ENCODE assay signal across 8 cellular contexts in genomic region chr6:158560787-158561246, GRCh38. TPM values are rescaled to one million over a fixed set of nuclear protein-coding genes. Genes with fewer than 3 reads are reported as not detected.
A peak's percentile ranks its signal among the peaks of the same experiment; 100 is the strongest.
DNase-seq lines count a peak whose midpoint lies in the region; ATAC-seq and TF ChIP-seq lines count a peak whose summit lies in the region.

No MANE protein-coding gene starts in this region.

- peak overlapping the region; percentile 61 for H3K4me3 ChIP-seq in CD8-positive, alpha-beta T cell (ENCODE audit: low read depth, low read length)
- H3K4me3 ChIP-seq in HL-60 (replicated peaks; ENCODE audit: insufficient read depth, low read length) = peak overlapping the region; percentile 73
- peak overlapping the region; percentile 95 for H3K4me3 ChIP-seq in right cardiac atrium (ENCODE audit: low read length)
- H3K4me3 ChIP-seq in skeletal muscle satellite cell (ENCODE audit: low read length) = peak overlapping the region; percentile 85

- intact Hi-C loops in CD8-positive, alpha-beta T cell (cut with DNase I, micrococcal nuclease) = loop anchor here (1.0 to 5.0 kb wide), 7 partner anchors 25 to 1289 kb away; partner anchors contain the start of genes GTF2H5 (in 2 of the 2), SERAC1 (in 2 of the 2) and SYTL3 (in 1 of the 2)
- intact Hi-C loops in right cardiac atrium (cut with DNase I) = no loop called here

- H3K27ac Mint-ChIP-seq in CD8-positive, alpha-beta T cell = peak overlapping the region; percentile 90

- CTCF ChIA-PET in CD8-positive, alpha-beta T cell (lab: Charles Lee) = no interaction called here

- WGBS in right cardiac atrium = 7% methylated on average over 21 of the region's 21 CpGs

- H3K4me3 Mint-ChIP-seq in CD8-positive, alpha-beta T cell = peak overlapping the region; percentile 92
- H3K4me3 Mint-ChIP-seq in activated T-cell treated with anti-CD3 and anti-CD28 coated beads, Interleukin-2, amount 50 U/mL, for 4 hours = peak overlapping the region; percentile 97

- peak overlapping the region; percentile 98 for H3K4me2 ChIP-seq in skeletal muscle satellite cell (ENCODE audit: low read length)

- ATAC-seq in CD8-positive, alpha-beta T cell = no peak
- ATAC-seq in activated T-cell treated with anti-CD3 and anti-CD28 coated beads, Interleukin-2, amount 50 U/mL, for 4 hours = no peak
- ATAC-seq in right cardiac atrium = peak; percentile 34 to 42
- no peak for ATAC-seq in HG02610 (IDR thresholded peaks at IDR 0.05; ENCODE audit: unreplicated experiment)
- ATAC-seq in HG03025 (IDR thresholded peaks at IDR 0.05; ENCODE audit: low FRiP score, unreplicated experiment) = no peak

- TF ChIP-seq CTCF in CD8-positive, alpha-beta T cell (IDR thresholded peaks at IDR 0.05) = no peak
- TF ChIP-seq CTCF in HL-60 (IDR thresholded peaks at IDR 0.05; ENCODE audit: insufficient read depth, low read length) = no peak

- peaks cover 2% of the 10 kb centered on the region for H3K36me3 Mint-ChIP-seq in CD8-positive, alpha-beta T cell
- H3K36me3 Mint-ChIP-seq in activated T-cell treated with anti-CD3 and anti-CD28 coated beads, Interleukin-2, amount 50 U/mL, for 4 hours (ENCODE audit: insufficient read depth) = peaks cover 3% of the 10 kb centered on the region

- no peaks in the 10 kb centered on the region for H3K36me3 ChIP-seq in CD8-positive, alpha-beta T cell (ENCODE audit: insufficient read depth, low read length)
- H3K36me3 ChIP-seq in skeletal muscle satellite cell (ENCODE audit: insufficient read depth, low read length) = no peaks in the 10 kb centered on the region

- no peak for DNase-seq in CD8-positive, alpha-beta T cell
- DNase-seq in HL-60 (ENCODE audit: low read depth in 1 of 2, low spot score in 1 of 2) = peak in 1 of 2 experiments; percentile 45
- no peak for DNase-seq in activated T-cell treated with anti-CD3 and anti-CD28 coated beads, Interleukin-2, amount 50 U/mL, for 4 hours
- no peak for DNase-seq in right cardiac atrium
- DNase-seq in NCI-H446 treated with DMSO at 0.1 percent for 48 hours (lab: John Stamatoyannopoulos, UW) = no peak

- POLR2A ChIA-PET in CD8-positive, alpha-beta T cell (lab: Charles Lee) = no interaction called here

- peaks cover 31% of the 10 kb centered on the region for H3K4me1 ChIP-seq in CD8-positive, alpha-beta T cell (ENCODE audit: insufficient read depth, low read length)
- H3K4me1 ChIP-seq in right cardiac atrium (ENCODE audit: control insufficient read depth, insufficient read depth, low read length) = peaks cover 6% of the 10 kb centered on the region
- H3K4me1 ChIP-seq in skeletal muscle satellite cell (ENCODE audit: control insufficient read depth, insufficient read depth, low read length) = peaks cover 27% of the 10 kb centered on the region

- H3K4me1 Mint-ChIP-seq in CD8-positive, alpha-beta T cell (ENCODE audit: low read depth) = peaks cover 52% of the 10 kb centered on the region
- peaks cover 52% of the 10 kb centered on the region for H3K4me1 Mint-ChIP-seq in activated T-cell treated with anti-CD3 and anti-CD28 coated beads, Interleukin-2, amount 50 U/mL, for 4 hours (ENCODE audit: low read depth)

- H3K9me3 Mint-ChIP-seq in CD8-positive, alpha-beta T cell = no peaks in the 10 kb centered on the region
- no peaks in the 10 kb centered on the region for H3K9me3 Mint-ChIP-seq in activated T-cell treated with anti-CD3 and anti-CD28 coated beads, Interleukin-2, amount 50 U/mL, for 4 hours

- H3K9ac ChIP-seq in skeletal muscle satellite cell (ENCODE audit: low read depth, low read length) = peak overlapping the region; percentile 96

- peak overlapping the region; percentile 74 for H3K27ac ChIP-seq in CD8-positive, alpha-beta T cell (ENCODE audit: low read depth, low read length)
- H3K27ac ChIP-seq in HL-60 (replicated peaks) (peak overlapping the region; percentile 86), right cardiac atrium (ENCODE audit: low read length) (peak overlapping the region; percentile 20)

- H3K27me3 ChIP-seq in CD8-positive, alpha-beta T cell (ENCODE audit: insufficient read depth, low read length) = no peaks in the 10 kb centered on the region
- H3K27me3 ChIP-seq in HL-60 (ENCODE audit: insufficient read depth, poor library complexity, severe bottlenecking) (no peaks in the 10 kb centered on the region), right cardiac atrium (ENCODE audit: control insufficient read depth, insufficient read depth) (no peaks in the 10 kb centered on the region), skeletal muscle satellite cell (ENCODE audit: control insufficient read depth, insufficient read depth, low read length) (no peaks in the 10 kb centered on the region)

- H3K9me3 ChIP-seq in CD8-positive, alpha-beta T cell (ENCODE audit: low read length) = no peaks in the 10 kb centered on the region
- H3K9me3 ChIP-seq in right cardiac atrium (ENCODE audit: control insufficient read depth, low read length) (no peaks in the 10 kb centered on the region), skeletal muscle satellite cell (replicated peaks; ENCODE audit: low read length) (no peaks in the 10 kb centered on the region)

- H3K27me3 Mint-ChIP-seq in CD8-positive, alpha-beta T cell (ENCODE audit: low read depth) = no peaks in the 10 kb centered on the region
- H3K27me3 Mint-ChIP-seq in activated T-cell treated with anti-CD3 and anti-CD28 coated beads, Interleukin-2, amount 50 U/mL, for 4 hours (ENCODE audit: low read depth) = no peaks in the 10 kb centered on the region

RNA-seq across cellular contexts. Expression of gene TMEM181, which starts 0.9 kb away (rescaled TPM):
- 10 to 100 TPM in 1 of 2 experiments, 1 to 10 TPM in 1; 9.3 to 10.3 TPM for total RNA-seq in CD8-positive, alpha-beta T cell
- 10 to 100 TPM; 11.4 to 13.2 (median 12.0) TPM for total RNA-seq in activated T-cell treated with anti-CD3 and anti-CD28 coated beads, Interleukin-2, amount 50 U/mL, for 4 hours
- 10 to 100 TPM; 16.0 to 24.5 (median 18.7) TPM for total RNA-seq in right cardiac atrium
- polyA plus RNA-seq in right cardiac atrium = 7.4 TPM
- 34.0 and 34.5 TPM in 2 replicates for total RNA-seq in skeletal muscle satellite cell (2012; rRNA removed)

Comparison
In these comparisons a context has a peak if more than half of its experiments do, and no peak if none do; other contexts are left out.
1. ATAC-seq: peak in right cardiac atrium (2 of 2); none in CD8-positive, alpha-beta T cell (single experiment), activated T-cell treated with anti-CD3 and anti-CD28 coated beads, Interleukin-2, amount 50 U/mL, for 4 hours (0 of 2), HG02610 (single experiment) and HG03025 (single experiment).
2. H3K27ac ChIP-seq: peak in every context shown above with its lines; median percentile 86 in HL-60; 74 in CD8-positive, alpha-beta T cell; 20 in right cardiac atrium.
3. intact Hi-C loops: an anchor here in CD8-positive, alpha-beta T cell (1.0 to 5.0 kb wide); none called in right cardiac atrium.
4. Peak in every context shown above with its lines, with median percentiles within 50 percentile points of each other: H3K4me3 ChIP-seq.